In the genomic region with DNA sequence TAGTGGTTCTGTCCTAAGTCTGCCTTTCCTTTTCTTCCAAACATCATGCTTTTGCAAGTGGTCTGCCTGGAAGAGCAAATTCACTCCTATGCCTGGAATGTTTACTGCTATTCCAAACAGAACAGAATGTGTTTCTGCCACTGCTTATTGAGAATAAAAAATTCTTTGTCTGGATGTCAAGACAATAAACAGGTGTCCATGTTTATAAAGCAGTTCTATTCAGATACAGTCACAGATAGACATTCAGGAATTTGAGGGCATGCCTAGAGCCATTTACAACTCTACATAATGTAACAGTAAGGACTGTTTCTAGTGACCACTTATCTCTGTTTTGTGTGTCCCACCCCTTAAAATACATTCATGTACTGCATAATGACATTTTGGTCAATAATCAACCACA, we compare ENCODE assay signal across 16 cellular contexts.
DNase-seq lines count a peak whose midpoint lies in the region; ATAC-seq and TF ChIP-seq lines count a peak whose summit lies in the region.
"Had no signal": no experiment of that assay in that cellular context is flagged by ENCODE, and none has a peak within 500 bp of the region (broad histone marks: within the 10 kb centered on the region; RNA-seq: fewer than 3 reads in every experiment).

No MANE protein-coding gene starts in this region.

- H2AFZ ChIP-seq in neural cell (ENCODE audit: low read depth, low read length) = peak overlapping the region; percentile 9

- no peaks in the 10 kb centered on the region for H3F3A ChIP-seq in neural cell (ENCODE audit: insufficient read depth, low read length, poor library complexity, severe bottlenecking)

- TF ChIP-seq POLR2A in right lobe of liver (IDR thresholded peaks at IDR 0.05) = no peak

- no peaks in the 10 kb centered on the region for H3K27me3 ChIP-seq in H7 (ENCODE audit: control insufficient read depth, insufficient read depth, low read length)
- no peaks in the 10 kb centered on the region for H3K27me3 ChIP-seq in neural cell (ENCODE audit: insufficient read depth, low read depth, low read length)
- H3K27me3 ChIP-seq in right lobe of liver = no peaks in the 10 kb centered on the region
- H3K27me3 ChIP-seq: BLaER1 treated with 17β-estradiol and CSF1 and Interleukin-3, amounts not matched to agents 10 nM and 100 nM had no signal

- H3K36me3 ChIP-seq in H7 (replicated peaks; ENCODE audit: control insufficient read depth, insufficient read depth, low read length) (no peaks in the 10 kb centered on the region), neural cell (ENCODE audit: insufficient read depth, low read length) (no peaks in the 10 kb centered on the region), right lobe of liver (no peaks in the 10 kb centered on the region)
- H3K36me3 ChIP-seq: BLaER1 treated with 17β-estradiol and CSF1 and Interleukin-3, amounts not matched to agents 10 nM and 100 nM had no signal

- H3K9me3 ChIP-seq in neural cell (ENCODE audit: low read length) (no peaks in the 10 kb centered on the region), right lobe of liver (no peaks in the 10 kb centered on the region)
- H3K9me3 ChIP-seq: BLaER1 treated with 17β-estradiol and CSF1 and Interleukin-3, amounts not matched to agents 10 nM and 100 nM had no signal

- no peaks in the 10 kb centered on the region for H4K20me1 ChIP-seq in neural cell (ENCODE audit: insufficient read depth)
- H4K20me1 ChIP-seq: BLaER1 treated with 17β-estradiol and CSF1 and Interleukin-3, amounts not matched to agents 10 nM and 100 nM had no signal

- no peaks in the 10 kb centered on the region for H3K9me2 ChIP-seq in neural cell (ENCODE audit: insufficient read depth, low read length)

- H3K27ac ChIP-seq in cingulate gyrus (ENCODE audit: low read depth, low read length) = peak overlapping the region; percentile 51
- no peak overlapping the region for H3K27ac ChIP-seq in neural cell (ENCODE audit: low read length)
- H3K27ac ChIP-seq in substantia nigra (ENCODE audit: low read depth, low read length, poor library complexity, severe bottlenecking) = peak overlapping the region; percentile 60
- H3K27ac ChIP-seq in right lobe of liver = no peak overlapping the region
- H3K27ac ChIP-seq: BLaER1 treated with 17β-estradiol and CSF1 and Interleukin-3, amounts not matched to agents 10 nM and 100 nM; HL-60 had no signal

- no peak overlapping the region for H3K4me2 ChIP-seq in neural cell (ENCODE audit: low read length)
- H3K4me2 ChIP-seq: BLaER1 treated with 17β-estradiol and CSF1 and Interleukin-3, amounts not matched to agents 10 nM and 100 nM had no signal

- H3K9ac ChIP-seq in neural cell (ENCODE audit: low read length) = no peak overlapping the region
- H3K9ac ChIP-seq: BLaER1 treated with 17β-estradiol and CSF1 and Interleukin-3, amounts not matched to agents 10 nM and 100 nM had no signal

- no peak for TF ChIP-seq EP300 in neural cell (conservative IDR thresholded peaks at IDR 0.05; ENCODE audit: poor library complexity, severe bottlenecking)

- no peaks in the 10 kb centered on the region for H3K4me1 ChIP-seq in right lobe of liver
- H3K4me1 ChIP-seq: BLaER1 treated with 17β-estradiol and CSF1 and Interleukin-3, amounts not matched to agents 10 nM and 100 nM had no signal

- no peak for TF ChIP-seq RAD21 in neural cell (conservative IDR thresholded peaks at IDR 0.05)

- TF ChIP-seq CTCF in neural cell (IDR thresholded peaks at IDR 0.05; ENCODE audit: poor library complexity, severe bottlenecking) (no peak), right lobe of liver (IDR thresholded peaks at IDR 0.05) (no peak)

- DNase-seq in H7 = no peak
- no peak for DNase-seq in substantia nigra (lab: John Stamatoyannopoulos, UW)
- no peak for DNase-seq in HEK293T (ENCODE audit: extremely low spot score)
- DNase-seq in right lobe of liver = no peak
- DNase-seq: CD4-positive, CD25-positive, alpha-beta regulatory T cell; CD8-positive, alpha-beta memory T cell; COR-L47; DMS79 treated with DMSO at 0.1 percent for 48 hours; GF-D8; GOT3; H9 had no signal

- intact Hi-C loops in right lobe of liver (cut with DNase I) = no loop called here

- CTCF ChIA-PET in HEK293T (lab: Yijun Ruan, JAX) = no interaction called here

- H3K79me2 ChIP-seq in neural cell (replicated peaks; ENCODE audit: insufficient read depth, low read length) = no peaks in the 10 kb centered on the region

- POLR2A ChIA-PET in HEK293T (lab: Yijun Ruan, JAX) = no interaction called here

- peak overlapping the region; percentile 6; the same call in 1 of the 2 replicates for H3K4me3 ChIP-seq in H7 (ENCODE audit: insufficient read depth, low read depth, low read length)
- H3K4me3 ChIP-seq in neural cell (ENCODE audit: low read length) = no peak overlapping the region
- no peak overlapping the region for H3K4me3 ChIP-seq in right lobe of liver
- H3K4me3 ChIP-seq: BLaER1 treated with 17β-estradiol and CSF1 and Interleukin-3, amounts not matched to agents 10 nM and 100 nM had no signal

- no peak for ATAC-seq in HG03378 (IDR thresholded peaks at IDR 0.05; ENCODE audit: unreplicated experiment)
- ATAC-seq in right lobe of liver = no peak

TF ChIP-seq in neural cell, 6 proteins besides CTCF, POLR2A, EP300 and RAD21:
- TF ChIP-seq, protein P1, sequence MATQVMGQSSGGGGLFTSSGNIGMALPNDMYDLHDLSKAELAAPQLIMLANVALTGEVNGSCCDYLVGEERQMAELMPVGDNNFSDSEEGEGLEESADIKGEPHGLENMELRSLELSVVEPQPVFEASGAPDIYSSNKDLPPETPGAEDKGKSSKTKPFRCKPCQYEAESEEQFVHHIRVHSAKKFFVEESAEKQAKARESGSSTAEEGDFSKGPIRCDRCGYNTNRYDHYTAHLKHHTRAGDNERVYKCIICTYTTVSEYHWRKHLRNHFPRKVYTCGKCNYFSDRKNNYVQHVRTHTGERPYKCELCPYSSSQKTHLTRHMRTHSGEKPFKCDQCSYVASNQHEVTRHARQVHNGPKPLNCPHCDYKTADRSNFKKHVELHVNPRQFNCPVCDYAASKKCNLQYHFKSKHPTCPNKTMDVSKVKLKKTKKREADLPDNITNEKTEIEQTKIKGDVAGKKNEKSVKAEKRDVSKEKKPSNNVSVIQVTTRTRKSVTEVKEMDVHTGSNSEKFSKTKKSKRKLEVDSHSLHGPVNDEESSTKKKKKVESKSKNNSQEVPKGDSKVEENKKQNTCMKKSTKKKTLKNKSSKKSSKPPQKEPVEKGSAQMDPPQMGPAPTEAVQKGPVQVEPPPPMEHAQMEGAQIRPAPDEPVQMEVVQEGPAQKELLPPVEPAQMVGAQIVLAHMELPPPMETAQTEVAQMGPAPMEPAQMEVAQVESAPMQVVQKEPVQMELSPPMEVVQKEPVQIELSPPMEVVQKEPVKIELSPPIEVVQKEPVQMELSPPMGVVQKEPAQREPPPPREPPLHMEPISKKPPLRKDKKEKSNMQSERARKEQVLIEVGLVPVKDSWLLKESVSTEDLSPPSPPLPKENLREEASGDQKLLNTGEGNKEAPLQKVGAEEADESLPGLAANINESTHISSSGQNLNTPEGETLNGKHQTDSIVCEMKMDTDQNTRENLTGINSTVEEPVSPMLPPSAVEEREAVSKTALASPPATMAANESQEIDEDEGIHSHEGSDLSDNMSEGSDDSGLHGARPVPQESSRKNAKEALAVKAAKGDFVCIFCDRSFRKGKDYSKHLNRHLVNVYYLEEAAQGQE (IDR thresholded peaks at IDR 0.05; ENCODE audit: borderline replicate concordance) = no peak
- TF ChIP-seq TAF1 (IDR thresholded peaks at IDR 0.05; ENCODE audit: low read depth) (no peak), POLR2AphosphoS5 (IDR thresholded peaks at IDR 0.05) (no peak), MXI1 (conservative IDR thresholded peaks at IDR 0.05; ENCODE audit: poor library complexity, severe bottlenecking) (no peak), SMC3 (conservative IDR thresholded peaks at IDR 0.05; ENCODE audit: poor library complexity) (no peak), EZH2 (IDR thresholded peaks at IDR 0.05; ENCODE audit: borderline replicate concordance, insufficient read depth, low read length, poor library complexity, severe bottlenecking) (no peak)
TF ChIP-seq in neural cell: peak in this region for 0.

TF ChIP-seq in HEK293T, 16 proteins besides CTCF, POLR2A, EP300 and RAD21:
- TF ChIP-seq HDGF (IDR thresholded peaks at IDR 0.05; ENCODE audit: borderline replicate concordance) (no peak), CTBP1 (IDR thresholded peaks at IDR 0.05; ENCODE audit: borderline replicate concordance) (no peak), NFRKB (IDR thresholded peaks at IDR 0.05) (no peak), TARDBP (IDR thresholded peaks at IDR 0.05) (no peak)

Comparison
In these comparisons a context has a peak if more than half of its experiments do, and no peak if none do; other contexts are left out.
1. H3K27ac ChIP-seq: peak in cingulate gyrus (single experiment) and substantia nigra (single experiment); none in neural cell (single experiment) and right lobe of liver (0 of 3).